Comparison of ENCODE assay signal across 16 cellular contexts in genomic region chr20:52965819-52966218, GRCh38. TPM values are rescaled to one million over a fixed set of nuclear protein-coding genes. Genes with fewer than 3 reads are reported as not detected.
DNase-seq lines count a peak whose midpoint lies in the region; ATAC-seq, FAIRE-seq and TF ChIP-seq lines count a peak whose summit lies in the region.
"Had no signal": no experiment of that assay in that cellular context is flagged by ENCODE, and none has a peak within 500 bp of the region (broad histone marks: within the 10 kb centered on the region; RNA-seq: fewer than 3 reads in every experiment).

No MANE protein-coding gene starts in this region.

- H4K8ac ChIP-seq in mesendoderm (ENCODE audit: low read depth, low read length) = no peak overlapping the region

- no peak overlapping the region for H3K56ac ChIP-seq in mesendoderm (ENCODE audit: low read length)

- H3K18ac ChIP-seq in mesendoderm (ENCODE audit: low read length) = no peak overlapping the region

- no peak overlapping the region for H4K5ac ChIP-seq in mesendoderm (ENCODE audit: low read length)

- H2AK5ac ChIP-seq in mesendoderm (ENCODE audit: low read length) = no peak overlapping the region

- no peak overlapping the region for H2BK15ac ChIP-seq in mesendoderm (replicated peaks; ENCODE audit: low read depth)

- POLR2A ChIA-PET in RWPE1 (lab: Yijun Ruan, JAX; ENCODE audit: low non-redundant PET) = no interaction called here

- DNase-seq in RWPE1 (ENCODE audit: low spot score) = peak; percentile 82
- peak; percentile 94 for DNase-seq in bronchial epithelial cell (ENCODE audit: low read depth)
- peak; percentile 83 to 88 for DNase-seq in foreskin keratinocyte
- DNase-seq in MV-4-11 (lab: John Stamatoyannopoulos, UW) = no peak
- no peak for DNase-seq in mesendoderm
- DNase-seq: CD8-positive, alpha-beta T cell; COR-L47; DND-41; GF-D8; HCEC 1CT; HFFc6 had no signal

- H3K79me2 ChIP-seq in mesendoderm (ENCODE audit: control insufficient read depth, insufficient read depth, low read length) = no peaks in the 10 kb centered on the region

- no CpG with 5 or more reads among the region's 2 CpGs for WGBS in mesendoderm (ENCODE audit: extremely low coverage, insufficient coverage, low lambda C conversion rate)

- no peaks in the 10 kb centered on the region for H3K79me1 ChIP-seq in mesendoderm (ENCODE audit: low read length)

- H3K27ac ChIP-seq in RWPE1 (no peak overlapping the region), foreskin keratinocyte (peak overlapping the region; percentile 17), mesendoderm (ENCODE audit: low read depth, low read length) (no peak overlapping the region)

- no peak overlapping the region for H3K4me2 ChIP-seq in mesendoderm (ENCODE audit: low read length)

- H3K4me3 ChIP-seq in bronchial epithelial cell (ENCODE audit: low read depth, low read length) (no peak overlapping the region), mesendoderm (ENCODE audit: low read length) (no peak overlapping the region)

- H3K4me1 ChIP-seq in foreskin keratinocyte (peaks cover 25% of the 10 kb centered on the region), mesendoderm (ENCODE audit: control insufficient read depth, low read depth, low read length) (no peaks in the 10 kb centered on the region)

- FAIRE-seq in bronchial epithelial cell (lab: Jason Lieb, UNC) = no peak
- FAIRE-seq: D721Med had no signal

- no peak overlapping the region for H2BK5ac ChIP-seq in mesendoderm (ENCODE audit: low read length)

- no peak overlapping the region for H2BK120ac ChIP-seq in mesendoderm (ENCODE audit: low read depth, low read length)

- H3K4ac ChIP-seq in mesendoderm (ENCODE audit: low read depth, low read length) = no peak overlapping the region

- TF ChIP-seq CTCF in RWPE1 (conservative IDR thresholded peaks at IDR 0.05; ENCODE audit: low read depth) (no peak), bronchial epithelial cell (IDR thresholded peaks at IDR 0.05; ENCODE audit: insufficient read depth, low read length, severe bottlenecking) (no peak), foreskin keratinocyte (conservative IDR thresholded peaks at IDR 0.05) (no peak)

- H3K36me3 ChIP-seq in bronchial epithelial cell (ENCODE audit: control insufficient read depth, insufficient read depth, low read length) = no peaks in the 10 kb centered on the region
- H3K36me3 ChIP-seq in mesendoderm (ENCODE audit: control insufficient read depth, insufficient read depth, low read length) = no peaks in the 10 kb centered on the region

- H3K9ac ChIP-seq in mesendoderm (ENCODE audit: low read length) = no peak overlapping the region

- CTCF ChIA-PET in RWPE1 (lab: Yijun Ruan, JAX) = interaction anchor here (0.6 kb wide), 1 partner anchor 42 kb away, joined by 4 read pairs; no protein-coding TSS in a partner anchor

- H3K23ac ChIP-seq in mesendoderm (ENCODE audit: low read length) = no peak overlapping the region

- ATAC-seq in foreskin keratinocyte (peak; percentile 92), HG02870 (IDR thresholded peaks at IDR 0.05; ENCODE audit: unreplicated experiment) (no peak)
- ATAC-seq: CD8-positive, alpha-beta T cell had no signal

- H3K27me3 ChIP-seq in bronchial epithelial cell (ENCODE audit: control insufficient read depth, insufficient read depth, low read length) (no peaks in the 10 kb centered on the region), foreskin keratinocyte (no peaks in the 10 kb centered on the region), mesendoderm (ENCODE audit: insufficient read depth, low read length, poor library complexity) (no peaks in the 10 kb centered on the region)

RNA-seq across cellular contexts. Expression of gene TSHZ2, which starts 6.3 kb away (rescaled TPM):
- total RNA-seq in bronchial epithelial cell (1.6 and 1.8 TPM in 2 replicates), foreskin keratinocyte (1.3 and 1.6 TPM in 2 replicates)
- polyA plus RNA-seq in foreskin keratinocyte = 0.72 and 0.77 TPM in 2 replicates
- polyA plus RNA-seq in mesendoderm (2013, experiment 1 of 2) = 0.03 TPM
- 0.04 TPM for polyA plus RNA-seq in mesendoderm (2013, experiment 2 of 2)
- total RNA-seq: HFFc6, HT1080 had no signal
- polyA plus RNA-seq: BJ, CD14-positive monocyte had no signal

Comparison
In these comparisons a context has a peak if more than half of its experiments do, and no peak if none do; other contexts are left out.
1. DNase-seq: peak in RWPE1 (single experiment), bronchial epithelial cell (single experiment) and foreskin keratinocyte (2 of 2); none in MV-4-11 (single experiment) and mesendoderm (single experiment).